Comparison of ENCODE assay signal across 37 cellular contexts in the genomic region with DNA sequence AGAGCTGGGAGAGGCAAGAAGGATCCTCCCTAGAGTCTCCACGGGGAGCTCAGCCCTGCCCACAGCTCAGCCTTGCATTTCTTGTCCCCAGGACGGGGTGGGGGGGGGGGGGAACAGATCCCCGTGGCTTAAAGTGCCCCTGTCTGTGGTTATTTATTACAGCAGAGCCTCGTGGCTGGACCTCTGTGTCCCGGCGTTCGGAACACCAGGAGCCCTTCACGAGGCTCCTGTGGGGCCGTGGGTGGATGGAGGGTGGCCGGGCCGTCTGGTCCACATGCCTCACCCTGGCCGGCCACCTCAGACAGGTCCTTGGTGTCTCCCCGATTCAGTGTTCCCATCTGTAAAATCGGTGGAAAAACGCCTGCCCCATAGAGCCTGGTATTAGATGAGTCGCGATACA. TPM values are rescaled to one million over a fixed set of nuclear protein-coding genes. Genes with fewer than 3 reads are reported as not detected.
DNase-seq lines count a peak whose midpoint lies in the region; ATAC-seq and TF ChIP-seq lines count a peak whose summit lies in the region.
"Had no signal": no experiment of that assay in that cellular context is flagged by ENCODE, and none has a peak within 500 bp of the region (broad histone marks: within the 10 kb centered on the region; RNA-seq: fewer than 3 reads in every experiment).

No MANE protein-coding gene starts in this region.

- H3K27ac ChIP-seq in right atrium auricular region = peak overlapping the region; percentile 64 to 74
- peak overlapping the region; percentile 92 for H3K27ac ChIP-seq in psoas muscle
- H3K27ac ChIP-seq in vagina = peak overlapping the region; percentile 71
- no peak overlapping the region for H3K27ac ChIP-seq in spleen
- H3K27ac ChIP-seq: neural progenitor cell, SJCRH30 had no signal

- no peaks in the 10 kb centered on the region for H3K36me3 ChIP-seq in right atrium auricular region
- H3K36me3 ChIP-seq in psoas muscle (ENCODE audit: insufficient read depth in 1 of 2, low read depth in 1 of 2) = no peaks in the 10 kb centered on the region
- H3K36me3 ChIP-seq in vagina = no peaks in the 10 kb centered on the region
- no peaks in the 10 kb centered on the region for H3K36me3 ChIP-seq in spleen
- H3K36me3 ChIP-seq: neural progenitor cell, SJCRH30 had no signal

- ATAC-seq in Right ventricle myocardium inferior (no peak), psoas muscle (peak in 1 of 4 donors; percentile 3)
- ATAC-seq: left colon; stimulated activated naive B cell treated with anti-CD40 and anti-IgM and Interleukin-4, amounts not matched to agents 10 μg/mL and 1 μg/mL and 100 μg/mL, for 72 hours had no signal

- H3K36me3 Mint-ChIP-seq in glutamatergic neuron (ENCODE audit: unreplicated experiment) = peaks cover 9% of the 10 kb centered on the region
- H3K36me3 Mint-ChIP-seq: activated naive CD8-positive, alpha-beta T cell treated with anti-CD3 and anti-CD28 coated beads for 36 hours; CD4-positive, alpha-beta memory T cell; WTC11 had no signal

- H3K4me1 Mint-ChIP-seq in glutamatergic neuron (ENCODE audit: low read depth, unreplicated experiment) = peaks cover 12% of the 10 kb centered on the region
- H3K4me1 Mint-ChIP-seq: activated CD4-positive, alpha-beta T cell treated with anti-CD3 and anti-CD28 coated beads, Interleukin-2, amount 10 ng/mL, durations not matched to agents 7 days and 5 days; activated naive CD8-positive, alpha-beta T cell treated with anti-CD3 and anti-CD28 coated beads for 36 hours; endodermal cell; WTC11 had no signal

- TF ChIP-seq CTCF in right atrium auricular region (IDR thresholded peaks at IDR 0.05) (no peak), glutamatergic neuron (IDR thresholded peaks at IDR 0.05; ENCODE audit: partially characterized antibody, unreplicated experiment) (no peak), psoas muscle (IDR thresholded peaks at IDR 0.05) (no peak), vagina (IDR thresholded peaks at IDR 0.05) (no peak), spleen (IDR thresholded peaks at IDR 0.05 in 8 of 11, conservative IDR thresholded peaks at IDR 0.05 in 3 of 11) (no peak)

- no peak overlapping the region for H3K4me3 Mint-ChIP-seq in glutamatergic neuron (ENCODE audit: unreplicated experiment)
- H3K4me3 Mint-ChIP-seq: activated CD4-positive, alpha-beta T cell treated with anti-CD3 and anti-CD28 coated beads, Interleukin-2, amount 10 ng/mL, durations not matched to agents 7 days and 5 days; activated naive CD8-positive, alpha-beta T cell treated with anti-CD3 and anti-CD28 coated beads for 36 hours; CD4-positive, alpha-beta memory T cell; dendritic cell treated with granulocyte-macrophage colony-stimulating factor and Interleukin-4, amounts not matched to agents 40 ng/mL and 50 ng/mL, for 4 days; endodermal cell; neural progenitor cell; stimulated activated naive B cell treated with anti-CD40 and anti-IgM and Interleukin-4, amounts not matched to agents 10 μg/mL and 1 μg/mL and 100 μg/mL, for 72 hours; WTC11 had no signal

- H3K9me3 ChIP-seq in right atrium auricular region = no peaks in the 10 kb centered on the region
- no peaks in the 10 kb centered on the region for H3K9me3 ChIP-seq in psoas muscle
- H3K9me3 ChIP-seq in vagina = no peaks in the 10 kb centered on the region
- H3K9me3 ChIP-seq in spleen = no peaks in the 10 kb centered on the region
- H3K9me3 ChIP-seq: SJCRH30 had no signal

- 39 to 73% (median 50%) methylated on average over 17 of the region's 17 CpGs for WGBS in psoas muscle, 3 donors
- 68 to 89% (median 83%) methylated on average over 15 to 17 of the region's 17 CpGs for WGBS in spleen, 5 donors

- DNase-seq in right atrium auricular region (ENCODE audit: low spot score) = no peak
- no peak for DNase-seq in Right ventricle myocardium inferior (ENCODE audit: missing footprints)
- no peak for DNase-seq in glutamatergic neuron
- no peak for DNase-seq in psoas muscle
- no peak for DNase-seq in vagina (ENCODE audit: extremely low spot score in 2 of 2)
- no peak for DNase-seq in kidney glomerular epithelial cell (lab: John Stamatoyannopoulos, UW)
- DNase-seq in spleen = no peak
- no peak for DNase-seq in SKM-1 treated with dmso at 0.1 percent for 144 hours (lab: John Stamatoyannopoulos, UW; ENCODE audit: unreplicated experiment)
- DNase-seq: activated CD4-positive, alpha-beta T cell treated with anti-CD3 and anti-CD28 coated beads, Interleukin-2, amount 10 ng/mL, durations not matched to agents 7 days and 5 days; activated effector memory CD4-positive, alpha-beta T cell treated with anti-CD3 and anti-CD28 coated beads, Interleukin-2, amount 50 U/mL, for 16 hours; activated naive CD8-positive, alpha-beta T cell treated with anti-CD3 and anti-CD28 coated beads for 36 hours; activated T-cell treated with anti-CD3 and anti-CD28 coated beads, Interleukin-2, amount 50 U/mL, for 1 hour; aorta; CD4-positive, alpha-beta memory T cell; central memory CD4-positive, alpha-beta T cell; endodermal cell; foreskin melanocyte; hippocampal formation; left colon; mammary epithelial cell; NCI-H1048; NCI-H446; NCI-H82; SJCRH30; stimulated activated naive B cell treated with anti-CD40 and anti-IgM and Interleukin-4, amounts not matched to agents 10 μg/mL and 1 μg/mL and 100 μg/mL, for 72 hours; T1000 had no signal

- H3K4me3 ChIP-seq in right atrium auricular region (no peak overlapping the region), psoas muscle (peak overlapping the region; percentile 44), vagina (no peak overlapping the region), spleen (no peak overlapping the region)
- H3K4me3 ChIP-seq: neural progenitor cell, SJCRH30, skin epidermis had no signal

- H3K27ac Mint-ChIP-seq in glutamatergic neuron (ENCODE audit: unreplicated experiment) = peak overlapping the region; percentile 62
- H3K27ac Mint-ChIP-seq: activated CD4-positive, alpha-beta T cell treated with anti-CD3 and anti-CD28 coated beads, Interleukin-2, amount 10 ng/mL, durations not matched to agents 7 days and 5 days; activated naive CD8-positive, alpha-beta T cell treated with anti-CD3 and anti-CD28 coated beads for 36 hours; CD4-positive, alpha-beta memory T cell; dendritic cell treated with granulocyte-macrophage colony-stimulating factor and Interleukin-4, amounts not matched to agents 40 ng/mL and 50 ng/mL, for 4 days; endodermal cell; stimulated activated naive B cell treated with anti-CD40 and anti-IgM and Interleukin-4, amounts not matched to agents 10 μg/mL and 1 μg/mL and 100 μg/mL, for 72 hours; WTC11 had no signal

- TF ChIP-seq POLR2A in vagina (IDR thresholded peaks at IDR 0.05) (no peak), spleen (IDR thresholded peaks at IDR 0.05) (no peak)

- intact Hi-C loops in Right ventricle myocardium inferior (cut with DNase I) (loop anchor here (5.0 kb wide), 1 partner anchor 38 kb away; a partner anchor contains a TSS), psoas muscle (cut with DNase I) (loop anchor here in 1 of 2 donors (5.0 kb wide), 1 partner anchor 38 kb away; a partner anchor contains a TSS), vagina (cut with DNase I) (no loop called here), spleen (cut with DNase I; ENCODE audit: low total_unique reads) (no loop called here)

- H3K4me1 ChIP-seq in right atrium auricular region (peaks cover 0 to 64% of the 10 kb centered on the region in 2 donors), psoas muscle (peaks cover 68% of the 10 kb centered on the region), vagina (peaks cover 58% of the 10 kb centered on the region), spleen (peaks cover 0 to 18% (median 4%) of the 10 kb centered on the region in 6 donors)
- H3K4me1 ChIP-seq: neural progenitor cell, SJCRH30 had no signal

- peaks cover 13% of the 10 kb centered on the region for H3K9me3 Mint-ChIP-seq in glutamatergic neuron (ENCODE audit: unreplicated experiment)
- H3K9me3 Mint-ChIP-seq: activated CD4-positive, alpha-beta T cell treated with anti-CD3 and anti-CD28 coated beads, Interleukin-2, amount 10 ng/mL, durations not matched to agents 7 days and 5 days; activated naive CD8-positive, alpha-beta T cell treated with anti-CD3 and anti-CD28 coated beads for 36 hours; CD4-positive, alpha-beta memory T cell; dendritic cell treated with granulocyte-macrophage colony-stimulating factor and Interleukin-4, amounts not matched to agents 40 ng/mL and 50 ng/mL, for 4 days; endodermal cell; WTC11 had no signal

- H3K27me3 ChIP-seq in right atrium auricular region (no peaks in the 10 kb centered on the region), psoas muscle (ENCODE audit: insufficient read depth in 3 of 3, low read length in 2 of 3) (no peaks in the 10 kb centered on the region), vagina (no peaks in the 10 kb centered on the region), spleen (replicated peaks in 1 of 7) (peaks cover 0 to 15% (median 0%) of the 10 kb centered on the region in 7 donors)
- H3K27me3 ChIP-seq: neural progenitor cell, SJCRH30 had no signal

- peaks cover 11% of the 10 kb centered on the region for H3K27me3 Mint-ChIP-seq in glutamatergic neuron (ENCODE audit: unreplicated experiment)
- H3K27me3 Mint-ChIP-seq: activated CD4-positive, alpha-beta T cell treated with anti-CD3 and anti-CD28 coated beads, Interleukin-2, amount 10 ng/mL, durations not matched to agents 7 days and 5 days; activated naive CD8-positive, alpha-beta T cell treated with anti-CD3 and anti-CD28 coated beads for 36 hours; dendritic cell treated with granulocyte-macrophage colony-stimulating factor and Interleukin-4, amounts not matched to agents 40 ng/mL and 50 ng/mL, for 4 days had no signal

RNA-seq across cellular contexts. Expression of a gene that starts 37.9 kb away (rescaled TPM):
- total RNA-seq in right atrium auricular region (10 to 100 TPM; 13.7 to 19.9 TPM), Right ventricle myocardium inferior (26.1 TPM), glutamatergic neuron (ENCODE audit: unreplicated experiment) (199 TPM), psoas muscle (10 to 100 TPM; 28.1 to 47.6 (median 43.6) TPM), vagina (22.1 TPM), spleen (10 to 100 TPM in 5 of 7 donors, 1 to 10 TPM in 2; 8.8 to 27.3 (median 14.9) TPM)
- polyA plus RNA-seq in psoas muscle (10 to 100 TPM; 15.6 to 18.3 (median 16.5) TPM), spleen (10 to 100 TPM in 2 of 3 donors, 1 to 10 TPM in 1; 6.9 to 15.8 (median 10.5) TPM)
- total RNA-seq: HT-29 had no signal
- polyA plus RNA-seq: CD4-positive, alpha-beta memory T cell had no signal

RNA-seq across cellular contexts. Expression of a gene that starts 59.7 kb away (rescaled TPM):
- not detected for total RNA-seq in right atrium auricular region
- total RNA-seq in Right ventricle myocardium inferior = not detected
- not detected for total RNA-seq in glutamatergic neuron (ENCODE audit: unreplicated experiment)
- total RNA-seq in psoas muscle = not detected
- not detected for polyA plus RNA-seq in psoas muscle
- total RNA-seq in vagina = not detected
- total RNA-seq in spleen = not detected
- not detected for polyA plus RNA-seq in spleen
- total RNA-seq: activated CD4-positive, alpha-beta T cell treated with anti-CD3 and anti-CD28 coated beads, Interleukin-2, amount 10 ng/mL, durations not matched to agents 7 days and 5 days; activated CD8-positive, alpha-beta memory T cell treated with anti-CD3 and anti-CD28 coated beads for 36 hours; activated naive CD8-positive, alpha-beta T cell treated with anti-CD3 and anti-CD28 coated beads for 36 hours; aorta; CD4-positive, alpha-beta memory T cell; endodermal cell; H4; HT-29; mammary epithelial cell; mucosa of gallbladder; RPMI7951; SJCRH30; temporal lobe; WTC11 had no signal
- polyA plus RNA-seq: aorta; CD4-positive, alpha-beta memory T cell; esophagus; mammary epithelial cell had no signal

Comparison
In these comparisons a context has a peak if more than half of its experiments do, and no peak if none do; other contexts are left out.
1. H3K27ac ChIP-seq: peak in right atrium auricular region (2 of 2), psoas muscle (single experiment) and vagina (single experiment); none in spleen (0 of 8).